ENCODE assay signal across 2 cellular contexts in genomic region chr2:151815821-151816489, GRCh38.
TF ChIP-seq lines count a peak whose summit lies in the region.

No MANE protein-coding gene starts in this region.

TF ChIP-seq in HepG2, 621 proteins besides CTCF, POLR2A, EP300 and RAD21 (continued from another document):
- TF ChIP-seq ZNF276 (CRISPR knock-in tag; IDR thresholded peaks at IDR 0.05; ENCODE audit: low read depth), result no peak

TF ChIP-seq in WTC11, 78 proteins besides CTCF, POLR2A, EP300 and RAD21 (continued from another document):
- TF ChIP-seq, protein P1, sequence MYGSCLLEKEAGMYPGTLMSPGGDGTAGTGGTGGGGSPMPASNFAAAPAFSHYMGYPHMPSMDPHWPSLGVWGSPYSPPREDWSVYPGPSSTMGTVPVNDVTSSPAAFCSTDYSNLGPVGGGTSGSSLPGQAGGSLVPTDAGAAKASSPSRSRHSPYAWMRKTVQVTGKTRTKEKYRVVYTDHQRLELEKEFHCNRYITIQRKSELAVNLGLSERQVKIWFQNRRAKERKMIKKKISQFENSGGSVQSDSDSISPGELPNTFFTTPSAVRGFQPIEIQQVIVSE (CRISPR knock-in tag; IDR thresholded peaks at IDR 0.05; ENCODE audit: borderline replicate concordance), result no peak
- no peak for TF ChIP-seq FOXP4 (CRISPR knock-in tag; IDR thresholded peaks at IDR 0.05)
